3 cellular contexts compared by ENCODE assay signal in genomic region chr22:21070690-21071615, GRCh38.
TF ChIP-seq lines count a peak whose summit lies in the region.

No MANE protein-coding gene starts in this region.

TF ChIP-seq in GM23338, 12 proteins besides CTCF, POLR2A, EP300 and RAD21 (continues in another document):
- no peak for TF ChIP-seq ZNF462 (CRISPR knock-in tag; IDR thresholded peaks at IDR 0.05)
- no peak for TF ChIP-seq STAT1 (IDR thresholded peaks at IDR 0.05; ENCODE audit: unreplicated experiment)
- no peak for TF ChIP-seq ZNF331 (CRISPR knock-in tag; IDR thresholded peaks at IDR 0.05; ENCODE audit: low read depth)
- TF ChIP-seq EZH2 (IDR thresholded peaks at IDR 0.05; ENCODE audit: low read depth, unreplicated experiment) = no peak
- TF ChIP-seq CREB1 (CRISPR knock-in tag; IDR thresholded peaks at IDR 0.05; ENCODE audit: low read depth) = no peak
- TF ChIP-seq ZNF114 (CRISPR knock-in tag; IDR thresholded peaks at IDR 0.05) = no peak

TF ChIP-seq in K562, 482 proteins besides CTCF, POLR2A, EP300 and RAD21 (continues in another document):
- TF ChIP-seq PURB (CRISPR knock-in tag; IDR thresholded peaks at IDR 0.05; ENCODE audit: low read depth) = 0 out of 2 replicates have a peak, but pooled peaks have one; percentile 26
- no peak for TF ChIP-seq ZFP1 (CRISPR knock-in tag; IDR thresholded peaks at IDR 0.05)
- TF ChIP-seq NR1H2 (CRISPR knock-in tag; IDR thresholded peaks at IDR 0.05) = no peak
- TF ChIP-seq USF1 (CRISPR knock-in tag; IDR thresholded peaks at IDR 0.05) = 0 out of 2 replicates have a peak, but pooled peaks have one; percentile 13
- TF ChIP-seq ZNF780A (CRISPR knock-in tag; IDR thresholded peaks at IDR 0.05) = no peak
- TF ChIP-seq CBX3 (IDR thresholded peaks at IDR 0.05; ENCODE audit: borderline replicate concordance in 1 of 2, low read length in 2 of 2) = peak in 1 of 2 experiments; percentile 70; a peak in 1 of 3 replicates
- TF ChIP-seq JUN (IDR thresholded peaks at IDR 0.05; ENCODE audit: borderline replicate concordance, low read depth, low read length) = no peak
- TF ChIP-seq JUN (CRISPR knock-in tag; IDR thresholded peaks at IDR 0.05; ENCODE audit: borderline replicate concordance) = no peak
- no peak for TF ChIP-seq ZBTB5 (IDR thresholded peaks at IDR 0.05)

TF ChIP-seq in H1, 55 proteins besides CTCF, POLR2A, EP300 and RAD21:
- TF ChIP-seq SUZ12 (IDR thresholded peaks at IDR 0.05; ENCODE audit: low read length) (no peak), CREB1 (IDR thresholded peaks at IDR 0.05) (no peak), KDM5A (IDR thresholded peaks at IDR 0.05; ENCODE audit: low read length) (no peak), SRF (IDR thresholded peaks at IDR 0.05; ENCODE audit: low read depth, low read length) (no peak), BRCA1 (IDR thresholded peaks at IDR 0.05; ENCODE audit: low read depth, low read length) (no peak), NRF1 (IDR thresholded peaks at IDR 0.05; ENCODE audit: low read depth, low read length) (no peak), YY1 (IDR thresholded peaks at IDR 0.05; ENCODE audit: low read depth, low read length) (no peak), RXRA (IDR thresholded peaks at IDR 0.05; ENCODE audit: insufficient read depth, low read depth, low read length) (no peak), MAX (IDR thresholded peaks at IDR 0.05) (no peak), NANOG (IDR thresholded peaks at IDR 0.05; ENCODE audit: insufficient read depth, low read depth, low read length, poor library complexity, severe bottlenecking) (no peak), SIRT6 (IDR thresholded peaks at IDR 0.05; ENCODE audit: low read length) (no peak), ATF2 (IDR thresholded peaks at IDR 0.05; ENCODE audit: low read length) (no peak), TEAD4 (IDR thresholded peaks at IDR 0.05; ENCODE audit: low read depth, low read length) (no peak), FOSL1 (IDR thresholded peaks at IDR 0.05; ENCODE audit: insufficient read depth, low read depth, low read length) (no peak), EZH2 (IDR thresholded peaks at IDR 0.05; ENCODE audit: low read depth, low read length, severe bottlenecking) (no peak), ATF3 (IDR thresholded peaks at IDR 0.05; ENCODE audit: insufficient read depth, low read depth, low read length) (no peak), POLR2AphosphoS5 (IDR thresholded peaks at IDR 0.05; ENCODE audit: low read depth, low read length) (no peak), MAFK (IDR thresholded peaks at IDR 0.05; ENCODE audit: low read depth, low read length) (no peak), USF2 (IDR thresholded peaks at IDR 0.05; ENCODE audit: low read length) (no peak)
